In genomic region chr16:22370038-22370541, GRCh38 we compare ENCODE assay signal across 9 cellular contexts. TPM values are rescaled to one million over a fixed set of nuclear protein-coding genes. Genes with fewer than 3 reads are reported as not detected.
DNase-seq lines count a peak whose midpoint lies in the region; ATAC-seq and TF ChIP-seq lines count a peak whose summit lies in the region.
"Had no signal": no experiment of that assay in that cellular context is flagged by ENCODE, and none has a peak within 500 bp of the region (broad histone marks: within the 10 kb centered on the region; RNA-seq: fewer than 3 reads in every experiment).

No MANE protein-coding gene starts in this region.

- no peaks in the 10 kb centered on the region for H3K9me3 ChIP-seq in transverse colon

- peak overlapping the region; percentile 62 for H3K27ac Mint-ChIP-seq in activated naive CD4-positive, alpha-beta T cell treated with anti-CD3 and anti-CD28 coated beads, Interleukin-2, amount 50 U/mL, for 24 hours
- H3K27ac Mint-ChIP-seq in activated naive CD4-positive, alpha-beta T cell treated with anti-CD3 and anti-CD28 coated beads, Interleukin-2, amount 50 U/mL, for 72 hours: no peak overlapping the region
- peak overlapping the region; percentile 68 for H3K27ac Mint-ChIP-seq in activated T-helper 17 cell treated with anti-CD3 and anti-CD28 coated beads, Interleukin-2, amount 50 U/mL, for 72 hours
- H3K27ac Mint-ChIP-seq: memory B cell had no signal

- no peak for TF ChIP-seq POLR2A in transverse colon (IDR thresholded peaks at IDR 0.05)

- peak overlapping the region; percentile 92 to 96 (median 94) for H3K27ac ChIP-seq in transverse colon

- DNase-seq in activated naive CD4-positive, alpha-beta T cell treated with anti-CD3 and anti-CD28 coated beads, Interleukin-2, amount 50 U/mL, for 72 hours (ENCODE audit: low spot score in 2 of 2): no peak
- peak; percentile 46 for DNase-seq in kidney glomerular epithelial cell (lab: John Stamatoyannopoulos, UW)
- DNase-seq in transverse colon: no peak
- DNase-seq in SKM-1 (lab: John Stamatoyannopoulos, UW; ENCODE audit: unreplicated experiment): no peak

- peaks cover 9% of the 10 kb centered on the region for H3K36me3 Mint-ChIP-seq in activated naive CD4-positive, alpha-beta T cell treated with anti-CD3 and anti-CD28 coated beads, Interleukin-2, amount 50 U/mL, for 24 hours
- H3K36me3 Mint-ChIP-seq in activated naive CD4-positive, alpha-beta T cell treated with anti-CD3 and anti-CD28 coated beads, Interleukin-2, amount 50 U/mL, for 72 hours: peaks cover 7 to 26% of the 10 kb centered on the region in 2 donors
- H3K36me3 Mint-ChIP-seq in activated T-helper 17 cell treated with anti-CD3 and anti-CD28 coated beads, Interleukin-2, amount 50 U/mL, for 72 hours (ENCODE audit: low read depth): peaks cover 61% of the 10 kb centered on the region

- in situ Hi-C loops in transverse colon (cut with MboI; ENCODE audit: low pct_ligation_motif_present in 1 of 4, low pct_unique_long_range_greater_than_20kb in 1 of 4, low sequenced_read_pairs in 3 of 4): no loop called here

- no peak overlapping the region for H3K4me3 ChIP-seq in transverse colon

- H3K4me1 Mint-ChIP-seq in activated naive CD4-positive, alpha-beta T cell treated with anti-CD3 and anti-CD28 coated beads, Interleukin-2, amount 50 U/mL, for 24 hours: peaks cover 69% of the 10 kb centered on the region
- H3K4me1 Mint-ChIP-seq in activated T-helper 17 cell treated with anti-CD3 and anti-CD28 coated beads, Interleukin-2, amount 50 U/mL, for 72 hours: peaks cover 44% of the 10 kb centered on the region

- peak overlapping the region; percentile 97 for H3K4me3 Mint-ChIP-seq in activated naive CD4-positive, alpha-beta T cell treated with anti-CD3 and anti-CD28 coated beads, Interleukin-2, amount 50 U/mL, for 24 hours
- H3K4me3 Mint-ChIP-seq in activated T-helper 17 cell treated with anti-CD3 and anti-CD28 coated beads, Interleukin-2, amount 50 U/mL, for 72 hours: peak overlapping the region; percentile 99
- H3K4me3 Mint-ChIP-seq: memory B cell had no signal

- H3K27me3 ChIP-seq in transverse colon: no peaks in the 10 kb centered on the region

- intact Hi-C loops in transverse colon (cut with DNase I; ENCODE audit: low total_unique reads): no loop called here

- no peak for ATAC-seq in activated naive CD4-positive, alpha-beta T cell treated with anti-CD3 and anti-CD28 coated beads, Interleukin-2, amount 50 U/mL, for 72 hours
- ATAC-seq in activated T-helper 17 cell treated with anti-CD3 and anti-CD28 coated beads, Interleukin-2, amount 50 U/mL, for 72 hours (replicated peaks): no peak
- no peak for ATAC-seq in GM19395 (IDR thresholded peaks at IDR 0.05; ENCODE audit: unreplicated experiment)
- no peak for ATAC-seq in GM18519 (IDR thresholded peaks at IDR 0.05; ENCODE audit: low FRiP score, unreplicated experiment)

- 61 to 63% methylated on average over 1 of the region's 1 CpG for WGBS in transverse colon (ENCODE audit: low coverage in 1 of 2), 2 donors

- peak; percentile 86 for TF ChIP-seq EP300 in transverse colon (IDR thresholded peaks at IDR 0.05; ENCODE audit: low read depth)

- H3K36me3 ChIP-seq in transverse colon: no peaks in the 10 kb centered on the region

- H3K4me1 ChIP-seq in transverse colon: peaks cover 31 to 81% (median 55%) of the 10 kb centered on the region in 4 donors

- H3K9me3 Mint-ChIP-seq in activated naive CD4-positive, alpha-beta T cell treated with anti-CD3 and anti-CD28 coated beads, Interleukin-2, amount 50 U/mL, for 24 hours: no peaks in the 10 kb centered on the region
- peaks cover 0 to 9% of the 10 kb centered on the region in 2 donors for H3K9me3 Mint-ChIP-seq in activated naive CD4-positive, alpha-beta T cell treated with anti-CD3 and anti-CD28 coated beads, Interleukin-2, amount 50 U/mL, for 72 hours
- H3K9me3 Mint-ChIP-seq in activated T-helper 17 cell treated with anti-CD3 and anti-CD28 coated beads, Interleukin-2, amount 50 U/mL, for 72 hours: no peaks in the 10 kb centered on the region
- H3K9me3 Mint-ChIP-seq: memory B cell had no signal

- no peak for TF ChIP-seq CTCF in transverse colon (IDR thresholded peaks at IDR 0.05)

- H3K27me3 Mint-ChIP-seq in activated naive CD4-positive, alpha-beta T cell treated with anti-CD3 and anti-CD28 coated beads, Interleukin-2, amount 50 U/mL, for 24 hours: no peaks in the 10 kb centered on the region
- no peaks in the 10 kb centered on the region for H3K27me3 Mint-ChIP-seq in activated T-helper 17 cell treated with anti-CD3 and anti-CD28 coated beads, Interleukin-2, amount 50 U/mL, for 72 hours
- H3K27me3 Mint-ChIP-seq: memory B cell had no signal

RNA-seq across cellular contexts. Expression of gene CDR2, which starts 4.3 kb away (rescaled TPM):
- 10 to 100 TPM; 26.8 to 44.4 TPM for total RNA-seq in activated naive CD4-positive, alpha-beta T cell treated with anti-CD3 and anti-CD28 coated beads, Interleukin-2, amount 50 U/mL, for 72 hours
- total RNA-seq in activated T-helper 17 cell treated with anti-CD3 and anti-CD28 coated beads, Interleukin-2, amount 50 U/mL, for 72 hours: 10 to 100 TPM; 26.3 to 41.0 TPM
- 100 to 1,000 TPM in 1 of 4 donors, 10 to 100 TPM in 3; 21.7 to 317 (median 24.1) TPM for total RNA-seq in transverse colon

Comparison
In these comparisons a context has a peak if more than half of its experiments do, and no peak if none do; other contexts are left out.
1. H3K27ac Mint-ChIP-seq: peak in activated naive CD4-positive, alpha-beta T cell treated with anti-CD3 and anti-CD28 coated beads, Interleukin-2, amount 50 U/mL, for 24 hours (single experiment) and activated T-helper 17 cell treated with anti-CD3 and anti-CD28 coated beads, Interleukin-2, amount 50 U/mL, for 72 hours (single experiment); none in activated naive CD4-positive, alpha-beta T cell treated with anti-CD3 and anti-CD28 coated beads, Interleukin-2, amount 50 U/mL, for 72 hours (0 of 2).